In the genomic region with DNA sequence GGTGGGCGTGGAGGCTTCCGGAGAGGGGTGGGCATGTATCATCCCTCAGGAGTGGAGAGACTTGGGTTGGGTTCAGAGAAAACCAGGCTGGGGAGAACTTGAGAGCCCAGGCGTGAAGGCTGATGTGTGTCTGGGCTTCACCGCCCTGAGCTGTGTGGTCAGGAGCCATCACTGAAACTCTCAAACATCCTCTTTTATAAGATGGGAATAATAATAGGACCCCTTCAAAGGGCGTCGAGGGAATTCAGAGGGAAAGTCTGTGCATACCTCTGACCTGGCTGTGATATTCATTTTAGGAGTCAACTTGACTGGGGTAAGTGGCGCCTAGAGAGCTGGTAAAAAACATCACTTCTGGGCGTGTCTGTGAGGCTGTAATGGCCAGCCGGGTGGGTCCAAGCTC, we compare ENCODE assay signal across 20 cellular contexts. TPM values are rescaled to one million over a fixed set of nuclear protein-coding genes. Genes with fewer than 3 reads are reported as not detected.
DNase-seq lines count a peak whose midpoint lies in the region; ATAC-seq and TF ChIP-seq lines count a peak whose summit lies in the region.
"Had no signal": no experiment of that assay in that cellular context is flagged by ENCODE, and none has a peak within 500 bp of the region (broad histone marks: within the 10 kb centered on the region; RNA-seq: fewer than 3 reads in every experiment).

No MANE protein-coding gene starts in this region.

- peak; percentile 8 for DNase-seq in Right ventricle myocardium inferior (ENCODE audit: missing footprints)
- DNase-seq in left ventricle myocardium inferior = no peak
- DNase-seq in WERI-Rb-1 = no peak
- peak; percentile 58 for DNase-seq in osteoblast (ENCODE audit: insufficient read length, low spot score, missing footprints)
- DNase-seq in EL = no peak
- DNase-seq in activated T-cell treated with anti-CD3 and anti-CD28 coated beads for 4 hours = no peak
- DNase-seq in immature natural killer cell = no peak
- no peak for DNase-seq in activated effector memory CD4-positive, alpha-beta T cell treated with Interleukin-2 at 50 U/mL for 16 hours
- DNase-seq: AML-193; Caco-2; CD4-positive, alpha-beta T cell; DMS153; DMS79; HFFc6 had no signal

- no peaks in the 10 kb centered on the region for H3K36me3 Mint-ChIP-seq in immature natural killer cell

- H3K27me3 Mint-ChIP-seq in immature natural killer cell (ENCODE audit: low read depth in 3 of 3) = peaks cover 4 to 12% (median 9%) of the 10 kb centered on the region in 3 donors

- no peaks in the 10 kb centered on the region for H4K20me1 ChIP-seq in osteoblast (ENCODE audit: insufficient read depth, low read length)

- H3K27ac ChIP-seq in left ventricle myocardium inferior (replicated peaks) (no peak overlapping the region), WERI-Rb-1 (peak overlapping the region; percentile 95), osteoblast (ENCODE audit: low read depth, low read length) (no peak overlapping the region)
- H3K27ac ChIP-seq: 22Rv1, A549, C4-2B, HL-60 had no signal

- no peaks in the 10 kb centered on the region for H3K36me3 ChIP-seq in left ventricle myocardium inferior
- no peaks in the 10 kb centered on the region for H3K36me3 ChIP-seq in WERI-Rb-1
- no peaks in the 10 kb centered on the region for H3K36me3 ChIP-seq in osteoblast (ENCODE audit: insufficient read depth, low read length)

- H3K27me3 ChIP-seq in left ventricle myocardium inferior (ENCODE audit: low read depth) = peaks cover 84% of the 10 kb centered on the region
- H3K27me3 ChIP-seq in WERI-Rb-1 (ENCODE audit: insufficient read depth, low read depth, severe bottlenecking) = no peaks in the 10 kb centered on the region
- peaks cover 62% of the 10 kb centered on the region for H3K27me3 ChIP-seq in osteoblast (ENCODE audit: insufficient read depth, low read length)

- H3K79me2 ChIP-seq in osteoblast (ENCODE audit: insufficient read depth, low read length) = no peaks in the 10 kb centered on the region

- TF ChIP-seq CTCF in left ventricle myocardium inferior (IDR thresholded peaks at IDR 0.05; ENCODE audit: borderline replicate concordance) (no peak), WERI-Rb-1 (IDR thresholded peaks at IDR 0.05; ENCODE audit: low read depth, low read length) (no peak), osteoblast (IDR thresholded peaks at IDR 0.05; ENCODE audit: extremely low read depth, low read depth, low read length) (no peak)

- H3K4me1 ChIP-seq in left ventricle myocardium inferior (peaks cover 9% of the 10 kb centered on the region), osteoblast (ENCODE audit: insufficient read depth, low read length) (no peaks in the 10 kb centered on the region)
- H3K4me1 ChIP-seq: A549, Caco-2 had no signal

- no peaks in the 10 kb centered on the region for H3K9me3 Mint-ChIP-seq in immature natural killer cell
- H3K9me3 Mint-ChIP-seq: CD4-positive, alpha-beta T cell had no signal

- H3K4me3 Mint-ChIP-seq in immature natural killer cell = no peak overlapping the region
- H3K4me3 Mint-ChIP-seq: CD4-positive, alpha-beta T cell; GM23338; HFFc6 had no signal

- H3K9me3 ChIP-seq in left ventricle myocardium inferior (replicated peaks) = peaks cover 11% of the 10 kb centered on the region
- peaks cover 7% of the 10 kb centered on the region for H3K9me3 ChIP-seq in WERI-Rb-1 (ENCODE audit: severe bottlenecking)
- peaks cover 4% of the 10 kb centered on the region for H3K9me3 ChIP-seq in osteoblast (ENCODE audit: low read depth, low read length)

- intact Hi-C loops in Right ventricle myocardium inferior (cut with DNase I) (no loop called here), left ventricle myocardium inferior (cut with micrococcal nuclease) (no loop called here)

- H3K4me3 ChIP-seq in left ventricle myocardium inferior (no peak overlapping the region), WERI-Rb-1 (ENCODE audit: low read depth, low read length) (no peak overlapping the region), osteoblast (ENCODE audit: insufficient read depth, low read length) (no peak overlapping the region)
- H3K4me3 ChIP-seq: A549, GM23338 had no signal

- no peak overlapping the region for H2AFZ ChIP-seq in osteoblast (ENCODE audit: low read length)
- H2AFZ ChIP-seq: GM23338 had no signal

- H3K4me2 ChIP-seq in osteoblast (ENCODE audit: insufficient read depth, low read length) = no peak overlapping the region
- H3K4me2 ChIP-seq: A549, GM23338 had no signal

- H3K4me1 Mint-ChIP-seq in immature natural killer cell = no peaks in the 10 kb centered on the region

- ATAC-seq in Right ventricle myocardium inferior = no peak
- ATAC-seq: GM23338, HCT116 had no signal

- H3K27ac Mint-ChIP-seq in immature natural killer cell = no peak overlapping the region
- H3K27ac Mint-ChIP-seq: CD4-positive, alpha-beta T cell; GM23338; HFFc6 had no signal

RNA-seq across cellular contexts. Expression of a gene that starts 21.1 kb away (rescaled TPM):
- total RNA-seq in Right ventricle myocardium inferior (13.3 TPM), left ventricle myocardium inferior (11.2 TPM), osteoblast (32.1 and 38.7 TPM in 2 replicates)
- 10 to 100 TPM; 56.3 to 71.0 (median 61.9) TPM for polyA plus RNA-seq in immature natural killer cell

RNA-seq across cellular contexts. Expression of a gene that starts 34.9 kb away (rescaled TPM):
- total RNA-seq in Right ventricle myocardium inferior (0.32 TPM), left ventricle myocardium inferior (0.36 TPM), osteoblast (under 0.01 TPM in 2 replicates)
- not detected for polyA plus RNA-seq in immature natural killer cell

Comparison
In these comparisons a context has a peak if more than half of its experiments do, and no peak if none do; other contexts are left out.
1. DNase-seq: peak in Right ventricle myocardium inferior (single experiment) and osteoblast (single experiment); none in left ventricle myocardium inferior (single experiment), WERI-Rb-1 (single experiment), EL (single experiment), activated T-cell treated with anti-CD3 and anti-CD28 coated beads for 4 hours (single experiment), immature natural killer cell (0 of 3) and activated effector memory CD4-positive, alpha-beta T cell treated with Interleukin-2 at 50 U/mL for 16 hours (single experiment).